In the genomic region with DNA sequence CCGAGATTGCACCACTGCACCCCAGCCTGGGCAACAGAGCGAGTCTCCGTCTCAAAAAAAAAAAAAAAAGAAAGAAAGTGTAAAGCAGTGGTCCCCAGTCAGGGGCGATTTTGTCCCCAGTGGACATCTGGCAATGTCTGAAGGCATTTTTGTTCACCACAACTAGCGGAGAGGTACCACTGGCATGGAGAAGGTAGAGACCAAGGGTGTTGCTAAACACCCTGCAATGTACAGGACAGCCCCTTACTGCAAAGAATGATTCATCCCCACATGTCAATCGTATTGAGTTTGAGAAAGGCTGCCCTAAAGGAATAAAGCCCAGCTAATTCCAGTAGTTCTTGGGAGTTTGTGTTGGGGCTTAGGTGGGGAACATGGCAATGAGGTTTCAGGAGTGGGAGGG, we compare ENCODE assay signal across 33 cellular contexts. TPM values are rescaled to one million over a fixed set of nuclear protein-coding genes. Genes with fewer than 3 reads are reported as not detected.
"Had no signal": no experiment of that assay in that cellular context is flagged by ENCODE, and none has a peak within 500 bp of the region (broad histone marks: within the 10 kb centered on the region; RNA-seq: fewer than 3 reads in every experiment).

No MANE protein-coding gene starts in this region.

- H3K4me3 ChIP-seq: ascending aorta, breast epithelium, cardiac muscle cell, colonic mucosa, esophagus squamous epithelium, gastroesophageal sphincter, heart right ventricle, hepatocyte had no signal

- H3K4me1 ChIP-seq: ascending aorta, breast epithelium, colonic mucosa, esophagus squamous epithelium, gastroesophageal sphincter, heart right ventricle had no signal

- H3K4me2 ChIP-seq: hepatocyte had no signal

- FAIRE-seq: endometrium, endothelial cell of umbilical vein had no signal

- H3K9me3 Mint-ChIP-seq: activated CD4-positive, alpha-beta memory T cell treated with anti-CD3 and anti-CD28 coated beads for 36 hours; activated CD4-positive, alpha-beta T cell treated with anti-CD3 and anti-CD28 coated beads, Interleukin-2, amount 10 ng/mL, durations not matched to agents 24 days and 14 days; activated naive CD4-positive, alpha-beta T cell treated with anti-CD3 and anti-CD28 coated beads, Interleukin-2, amount 10 ng/mL, durations not matched to agents 7 days and 5 days; activated naive CD4-positive, alpha-beta T cell treated with anti-CD3 and anti-CD28 coated beads, Interleukin-2, amount 50 U/mL, for 72 hours; activated naive CD8-positive, alpha-beta T cell treated with anti-CD3 and anti-CD28 coated beads, Interleukin-2, amount 10 ng/mL, durations not matched to agents 7 days and 5 days; activated T-cell treated with anti-CD3 and anti-CD28 coated beads, Interleukin-2, amount 50 U/mL, for 4 hours had no signal

- DNase-seq: activated CD4-positive, alpha-beta memory T cell treated with anti-CD3 and anti-CD28 coated beads for 36 hours; activated CD4-positive, alpha-beta T cell treated with anti-CD3 and anti-CD28 coated beads for 36 hours; activated CD4-positive, alpha-beta T cell treated with anti-CD3 and anti-CD28 coated beads, Interleukin-2, amount 10 ng/mL, durations not matched to agents 24 days and 14 days; activated CD4-positive, CD25-positive, alpha-beta regulatory T cell; activated CD4-positive, CD25-positive, alpha-beta regulatory T cell treated with anti-CD3 and anti-CD28 coated beads, Interleukin-2, amount 50 U/mL, for 72 hours; activated CD8-positive, alpha-beta T cell treated with anti-CD3 and anti-CD28 coated beads, Interleukin-2, amount 10 ng/mL, durations not matched to agents 7 days and 5 days; activated gamma-delta T cell; activated naive CD4-positive, alpha-beta T cell; activated naive CD4-positive, alpha-beta T cell treated with anti-CD3 and anti-CD28 coated beads, Interleukin-2, amount 10 ng/mL, durations not matched to agents 7 days and 5 days; activated naive CD8-positive, alpha-beta T cell treated with anti-CD3 and anti-CD28 coated beads, Interleukin-2, amount 10 ng/mL, durations not matched to agents 7 days and 5 days; activated T-cell treated with anti-CD3 and anti-CD28 coated beads, Interleukin-2, amount 50 U/mL, for 4 hours; central memory CD4-positive, alpha-beta T cell; cerebellar nuclear complex; colonic mucosa; effector CD8-positive, alpha-beta T cell; esophagus squamous epithelium; foreskin melanocyte; heart right ventricle; T-helper 2 cell had no signal

- H3K27me3 Mint-ChIP-seq: activated CD4-positive, alpha-beta T cell treated with anti-CD3 and anti-CD28 coated beads, Interleukin-2, amount 10 ng/mL, durations not matched to agents 24 days and 14 days; activated naive CD8-positive, alpha-beta T cell treated with anti-CD3 and anti-CD28 coated beads, Interleukin-2, amount 10 ng/mL, durations not matched to agents 7 days and 5 days had no signal

- H3K27me3 ChIP-seq: ascending aorta, cardiac muscle cell, colonic mucosa, hepatocyte had no signal

- H3K36me3 Mint-ChIP-seq: activated CD4-positive, alpha-beta memory T cell treated with anti-CD3 and anti-CD28 coated beads for 36 hours; activated naive CD4-positive, alpha-beta T cell treated with anti-CD3 and anti-CD28 coated beads, Interleukin-2, amount 10 ng/mL, durations not matched to agents 7 days and 5 days; activated naive CD4-positive, alpha-beta T cell treated with anti-CD3 and anti-CD28 coated beads, Interleukin-2, amount 50 U/mL, for 72 hours; activated naive CD8-positive, alpha-beta T cell treated with anti-CD3 and anti-CD28 coated beads, Interleukin-2, amount 10 ng/mL, durations not matched to agents 7 days and 5 days; brain had no signal

- H3K27ac ChIP-seq: ascending aorta, breast epithelium, cardiac muscle cell, colonic mucosa, epithelial cell of prostate, esophagus squamous epithelium, gastroesophageal sphincter, heart right ventricle, hepatocyte had no signal

- ATAC-seq: activated CD4-positive, alpha-beta T cell treated with anti-CD3 and anti-CD28 coated beads for 36 hours; activated CD8-positive, alpha-beta T cell treated with anti-CD3 and anti-CD28 coated beads, Interleukin-2, amount 10 ng/mL, durations not matched to agents 7 days and 5 days; activated naive CD4-positive, alpha-beta T cell treated with anti-CD3 and anti-CD28 coated beads, Interleukin-2, amount 50 U/mL, for 72 hours; activated T-cell treated with anti-CD3 and anti-CD28 coated beads, Interleukin-2, amount 50 U/mL, for 4 hours; gastroesophageal sphincter; heart right ventricle had no signal

- H3K9me3 ChIP-seq: ascending aorta, breast epithelium, colonic mucosa, esophagus squamous epithelium, gastroesophageal sphincter, heart right ventricle had no signal

- H3K4me3 Mint-ChIP-seq: activated CD4-positive, alpha-beta memory T cell treated with anti-CD3 and anti-CD28 coated beads for 36 hours; activated CD4-positive, alpha-beta T cell treated with anti-CD3 and anti-CD28 coated beads for 36 hours; activated CD4-positive, alpha-beta T cell treated with anti-CD3 and anti-CD28 coated beads, Interleukin-2, amount 10 ng/mL, durations not matched to agents 24 days and 14 days; activated CD8-positive, alpha-beta T cell treated with anti-CD3 and anti-CD28 coated beads, Interleukin-2, amount 10 ng/mL, durations not matched to agents 7 days and 5 days; activated naive CD4-positive, alpha-beta T cell treated with anti-CD3 and anti-CD28 coated beads, Interleukin-2, amount 10 ng/mL, durations not matched to agents 7 days and 5 days; activated naive CD8-positive, alpha-beta T cell treated with anti-CD3 and anti-CD28 coated beads, Interleukin-2, amount 10 ng/mL, durations not matched to agents 7 days and 5 days; activated T-cell treated with anti-CD3 and anti-CD28 coated beads, Interleukin-2, amount 50 U/mL, for 4 hours; brain had no signal

- H3K4me1 Mint-ChIP-seq: activated CD4-positive, alpha-beta T cell treated with anti-CD3 and anti-CD28 coated beads for 36 hours; activated CD4-positive, alpha-beta T cell treated with anti-CD3 and anti-CD28 coated beads, Interleukin-2, amount 10 ng/mL, durations not matched to agents 24 days and 14 days; activated naive CD4-positive, alpha-beta T cell treated with anti-CD3 and anti-CD28 coated beads, Interleukin-2, amount 10 ng/mL, durations not matched to agents 7 days and 5 days; activated naive CD8-positive, alpha-beta T cell treated with anti-CD3 and anti-CD28 coated beads, Interleukin-2, amount 10 ng/mL, durations not matched to agents 7 days and 5 days; brain had no signal

- H3K27ac Mint-ChIP-seq: activated CD4-positive, alpha-beta memory T cell treated with anti-CD3 and anti-CD28 coated beads for 36 hours; activated CD4-positive, alpha-beta T cell treated with anti-CD3 and anti-CD28 coated beads for 36 hours; activated CD4-positive, alpha-beta T cell treated with anti-CD3 and anti-CD28 coated beads, Interleukin-2, amount 10 ng/mL, durations not matched to agents 24 days and 14 days; activated CD8-positive, alpha-beta T cell treated with anti-CD3 and anti-CD28 coated beads, Interleukin-2, amount 10 ng/mL, durations not matched to agents 7 days and 5 days; activated naive CD4-positive, alpha-beta T cell treated with anti-CD3 and anti-CD28 coated beads, Interleukin-2, amount 10 ng/mL, durations not matched to agents 7 days and 5 days; activated naive CD4-positive, alpha-beta T cell treated with anti-CD3 and anti-CD28 coated beads, Interleukin-2, amount 50 U/mL, for 72 hours; activated naive CD8-positive, alpha-beta T cell treated with anti-CD3 and anti-CD28 coated beads, Interleukin-2, amount 10 ng/mL, durations not matched to agents 7 days and 5 days; brain had no signal

- H3K36me3 ChIP-seq: ascending aorta, breast epithelium, cardiac muscle cell, colonic mucosa, esophagus squamous epithelium, gastroesophageal sphincter, heart right ventricle had no signal

RNA-seq across cellular contexts. Expression of a gene that starts 38.7 kb away (rescaled TPM):
- total RNA-seq: activated CD4-positive, alpha-beta memory T cell treated with anti-CD3 and anti-CD28 coated beads for 36 hours; activated CD4-positive, alpha-beta T cell treated with anti-CD3 and anti-CD28 coated beads for 36 hours; activated CD4-positive, alpha-beta T cell treated with anti-CD3 and anti-CD28 coated beads, Interleukin-2, amount 10 ng/mL, durations not matched to agents 24 days and 14 days; activated CD8-positive, alpha-beta T cell treated with anti-CD3 and anti-CD28 coated beads, Interleukin-2, amount 10 ng/mL, durations not matched to agents 7 days and 5 days; activated T-cell treated with anti-CD3 and anti-CD28 coated beads, Interleukin-2, amount 50 U/mL, for 4 hours; cardiac muscle cell; dermis microvascular lymphatic vessel endothelial cell; endothelial cell of umbilical vein; fibroblast of lung; fibroblast of villous mesenchyme; gastroesophageal sphincter; glomerular endothelial cell; heart right ventricle; hepatocyte had no signal
- polyA plus RNA-seq: cardiac muscle cell, endothelial cell of umbilical vein, fibroblast of lung, heart right ventricle, hepatocyte had no signal

RNA-seq across cellular contexts. Expression of a gene that starts 43.7 kb away (rescaled TPM):
- total RNA-seq: activated CD4-positive, alpha-beta memory T cell treated with anti-CD3 and anti-CD28 coated beads for 36 hours; activated CD4-positive, alpha-beta T cell treated with anti-CD3 and anti-CD28 coated beads for 36 hours; activated CD8-positive, alpha-beta T cell treated with anti-CD3 and anti-CD28 coated beads, Interleukin-2, amount 10 ng/mL, durations not matched to agents 7 days and 5 days; activated naive CD8-positive, alpha-beta T cell treated with anti-CD3 and anti-CD28 coated beads, Interleukin-2, amount 10 ng/mL, durations not matched to agents 7 days and 5 days; ascending aorta; breast epithelium; cardiac muscle cell; colonic mucosa; dermis microvascular lymphatic vessel endothelial cell; endothelial cell of umbilical vein; esophagus squamous epithelium; fibroblast of lung; fibroblast of villous mesenchyme; gastroesophageal sphincter; glomerular endothelial cell; heart right ventricle; hepatocyte had no signal
- polyA plus RNA-seq: cardiac muscle cell, endothelial cell of umbilical vein, fibroblast of lung, heart right ventricle, hepatocyte had no signal
